34 cellular contexts compared by ENCODE assay signal in the genomic region with DNA sequence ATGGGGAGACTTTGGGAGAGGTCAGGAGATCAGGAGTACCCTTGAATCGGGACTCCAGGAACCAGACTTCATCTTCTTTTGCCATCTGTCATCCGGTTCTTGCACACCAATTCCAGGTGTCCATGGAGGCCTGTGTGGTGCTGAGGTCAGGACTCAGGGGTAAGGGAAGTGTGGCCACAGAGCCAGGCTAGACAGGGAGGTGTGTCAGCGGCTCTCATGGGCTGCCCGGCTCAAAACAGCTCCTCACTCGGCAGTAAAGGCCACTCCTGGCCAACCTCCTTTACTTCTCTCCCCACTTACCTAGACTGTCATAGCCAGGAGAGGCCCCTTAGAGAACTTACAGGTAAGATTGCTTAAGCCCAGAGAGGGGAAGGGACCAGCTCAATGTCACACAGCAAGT.
"Had no signal": no experiment of that assay in that cellular context is flagged by ENCODE, and none has a peak within 500 bp of the region (broad histone marks: within the 10 kb centered on the region; RNA-seq: fewer than 3 reads in every experiment).

No MANE protein-coding gene starts in this region.

- DNase-seq: Karpas-422, Kasumi-1, MG63, MM.1S, MV-4-11, NCI-H1048, NCI-H1092, NCI-H1092 treated with DMSO at 0.1 percent for 48 hours, NCI-H1105, NCI-H1105 treated with DMSO at 0.1 percent for 48 hours, NCI-H1417, NCI-H1417 treated with DMSO at 0.1 percent for 48 hours, NCI-H1436, NCI-H1436 treated with DMSO at 0.1 percent for 48 hours, NCI-H146, NCI-H1694, NCI-H1694 treated with DMSO at 0.1 percent for 48 hours, NCI-H187, NCI-H187 treated with DMSO at 0.1 percent for 48 hours, NCI-H1930, NCI-H2029, NCI-H2029 treated with DMSO at 0.1 percent for 48 hours, NCI-H2081, NCI-H2081 treated with DMSO at 0.1 percent for 48 hours, NCI-H2107, NCI-H2171, NCI-H2171 treated with DMSO at 0.1 percent for 48 hours, NCI-H2227 treated with DMSO at 0.1 percent for 48 hours, NCI-H226, NCI-H345, NCI-H446, NCI-H446 treated with DMSO at 0.1 percent for 48 hours, NCI-H510A, NCI-H510A treated with DMSO at 0.1 percent for 48 hours had no signal
